10 cellular contexts compared by ENCODE assay signal in genomic region chr2:19933351-19933981, GRCh38. TPM values are rescaled to one million over a fixed set of nuclear protein-coding genes. Genes with fewer than 3 reads are reported as not detected.
DNase-seq lines count a peak whose midpoint lies in the region; ATAC-seq and TF ChIP-seq lines count a peak whose summit lies in the region.
"Had no signal": no experiment of that assay in that cellular context is flagged by ENCODE, and none has a peak within 500 bp of the region (broad histone marks: within the 10 kb centered on the region; RNA-seq: fewer than 3 reads in every experiment).

No MANE protein-coding gene starts in this region.

- WGBS in mesodermal cell (ENCODE audit: insufficient coverage in 2 of 2), 2 experiments = 100% methylated on average over 1 to 3 of the region's 5 CpGs

- peak overlapping the region; percentile 80 for H3K27ac ChIP-seq in mesodermal cell (ENCODE audit: low read depth, low read length, severe bottlenecking)

- H3K4me1 ChIP-seq in mesodermal cell (ENCODE audit: control insufficient read depth, insufficient read depth, low read length, poor library complexity, severe bottlenecking) = peaks cover 4% of the 10 kb centered on the region

- DNase-seq in NCI-H187 treated with DMSO at 0.1 percent for 48 hours (lab: John Stamatoyannopoulos, UW) = no peak
- DNase-seq in NCI-H2029 treated with DMSO at 0.1 percent for 48 hours (lab: John Stamatoyannopoulos, UW) = no peak
- no peak for DNase-seq in DMS 273 treated with DMSO at 0.1 percent for 48 hours (lab: John Stamatoyannopoulos, UW)
- DNase-seq: activated CD4-positive, CD25-positive, alpha-beta regulatory T cell; H9 had no signal

- peaks cover 79% of the 10 kb centered on the region for H3K36me3 Mint-ChIP-seq in activated T-helper 17 cell treated with anti-CD3 and anti-CD28 coated beads, Interleukin-2, amount 50 U/mL, for 72 hours (ENCODE audit: low read depth)

- no peak overlapping the region for H3K4me3 Mint-ChIP-seq in activated T-helper 17 cell treated with anti-CD3 and anti-CD28 coated beads, Interleukin-2, amount 50 U/mL, for 72 hours
- H3K4me3 Mint-ChIP-seq: H9 had no signal

- no peak overlapping the region for H3K27ac Mint-ChIP-seq in activated T-helper 17 cell treated with anti-CD3 and anti-CD28 coated beads, Interleukin-2, amount 50 U/mL, for 72 hours
- H3K27ac Mint-ChIP-seq: H9 had no signal

- H3K4me3 ChIP-seq in WI38 (ENCODE audit: low read depth, low read length) (0 out of 2 replicates have a peak overlapping the region, but pooled peaks have one; percentile 5), mesodermal cell (ENCODE audit: extremely low read depth, insufficient read depth, low read length, poor library complexity, severe bottlenecking) (no peak overlapping the region)

- H3K36me3 ChIP-seq in mesodermal cell (ENCODE audit: control insufficient read depth, insufficient read depth, low read length) = peaks cover 47% of the 10 kb centered on the region

- H3K27me3 Mint-ChIP-seq in activated T-helper 17 cell treated with anti-CD3 and anti-CD28 coated beads, Interleukin-2, amount 50 U/mL, for 72 hours = no peaks in the 10 kb centered on the region

- no peaks in the 10 kb centered on the region for H3K9me3 ChIP-seq in mesodermal cell (ENCODE audit: control insufficient read depth, low read length)

- peak; percentile 86 for ATAC-seq in GM18498 (IDR thresholded peaks at IDR 0.05; ENCODE audit: unreplicated experiment)
- ATAC-seq in HG02973 (IDR thresholded peaks at IDR 0.05; ENCODE audit: unreplicated experiment) = peak; percentile 77
- no peak for ATAC-seq in activated T-helper 17 cell treated with anti-CD3 and anti-CD28 coated beads, Interleukin-2, amount 50 U/mL, for 72 hours (replicated peaks)

- H3K9me3 Mint-ChIP-seq in activated T-helper 17 cell treated with anti-CD3 and anti-CD28 coated beads, Interleukin-2, amount 50 U/mL, for 72 hours = no peaks in the 10 kb centered on the region

- no peak for TF ChIP-seq CTCF in WI38 (IDR thresholded peaks at IDR 0.05; ENCODE audit: low read depth, low read length)

- H3K4me1 Mint-ChIP-seq in activated T-helper 17 cell treated with anti-CD3 and anti-CD28 coated beads, Interleukin-2, amount 50 U/mL, for 72 hours = no peaks in the 10 kb centered on the region
- H3K4me1 Mint-ChIP-seq: H9 had no signal

RNA-seq across cellular contexts. Expression of gene TTC32, which starts 31.7 kb away (rescaled TPM):
- 10.5 TPM for polyA plus RNA-seq in mesodermal cell (2013, experiment 1 of 2)
- polyA plus RNA-seq in mesodermal cell (2013, experiment 2 of 2) = 9.8 TPM
- total RNA-seq in activated T-helper 17 cell treated with anti-CD3 and anti-CD28 coated beads, Interleukin-2, amount 50 U/mL, for 72 hours = 10 to 100 TPM; 19.5 to 62.7 TPM

RNA-seq across cellular contexts. Expression of gene WDR35, which starts 56.4 kb away (rescaled TPM):
- polyA plus RNA-seq in mesodermal cell (2013, experiment 1 of 2) = 7.9 TPM
- 6.9 TPM for polyA plus RNA-seq in mesodermal cell (2013, experiment 2 of 2)
- 1 to 10 TPM; 5.0 to 8.3 TPM for total RNA-seq in activated T-helper 17 cell treated with anti-CD3 and anti-CD28 coated beads, Interleukin-2, amount 50 U/mL, for 72 hours
